16 cellular contexts compared by ENCODE assay signal in genomic region chr4:128840711-128841318, GRCh38. TPM values are rescaled to one million over a fixed set of nuclear protein-coding genes. Genes with fewer than 3 reads are reported as not detected.
A peak's percentile ranks its signal among the peaks of the same experiment; 100 is the strongest.
DNase-seq lines count a peak whose midpoint lies in the region; ATAC-seq, FAIRE-seq and TF ChIP-seq lines count a peak whose summit lies in the region.
"Had no signal": no experiment of that assay in that cellular context is flagged by ENCODE, and none has a peak within 500 bp of the region (broad histone marks: within the 10 kb centered on the region; RNA-seq: fewer than 3 reads in every experiment).

No MANE protein-coding gene starts in this region.

- no peak overlapping the region for H3K9ac ChIP-seq in BLaER1 treated with 17β-estradiol and CSF1 and Interleukin-3, amounts not matched to agents 10 nM and 100 nM
- H3K9ac ChIP-seq in kidney (ENCODE audit: low read length in 2 of 2), result no peak overlapping the region

- H4K20me1 ChIP-seq in BLaER1 treated with 17β-estradiol and CSF1 and Interleukin-3, amounts not matched to agents 10 nM and 100 nM, result peaks cover 0 to 70% (median 7%) of the 10 kb centered on the region in 11 experiments; a peak in 10 of 22 replicates

- peaks cover 74% of the 10 kb centered on the region for H3K36me3 Mint-ChIP-seq in CD8-positive, alpha-beta T cell
- peaks cover 54% of the 10 kb centered on the region for H3K36me3 Mint-ChIP-seq in activated T-helper 2 cell treated with anti-CD3 and anti-CD28 coated beads, Interferon-gamma antibody, Interleukin-2, Interleukin-4, amounts not matched to agents 10 μg/mL and 5 μg/mL and 100 μg/mL, durations not matched to agents 14 hours and 24 hours and 36 hours (ENCODE audit: low read depth)
- H3K36me3 Mint-ChIP-seq in naive thymus-derived CD8-positive, alpha-beta T cell, result peaks cover 4 to 64% (median 5%) of the 10 kb centered on the region in 3 donors

- peaks cover 35 to 100% (median 79%) of the 10 kb centered on the region in 11 experiments for H3K36me3 ChIP-seq in BLaER1 treated with 17β-estradiol and CSF1 and Interleukin-3, amounts not matched to agents 10 nM and 100 nM
- peaks cover 8% of the 10 kb centered on the region for H3K36me3 ChIP-seq in CD8-positive, alpha-beta T cell (ENCODE audit: insufficient read depth, low read length)
- peaks cover 16 to 18% of the 10 kb centered on the region in 2 donors for H3K36me3 ChIP-seq in kidney (ENCODE audit: control insufficient read depth in 1 of 2, insufficient read depth in 2 of 2, low read length in 2 of 2)

- no peaks in the 10 kb centered on the region for H3K9me3 ChIP-seq in BLaER1 treated with 17β-estradiol and CSF1 and Interleukin-3, amounts not matched to agents 10 nM and 100 nM (replicated peaks in 1 of 11)
- no peaks in the 10 kb centered on the region for H3K9me3 ChIP-seq in CD8-positive, alpha-beta T cell (ENCODE audit: low read length)
- H3K9me3 ChIP-seq in kidney (ENCODE audit: control insufficient read depth in 1 of 2, low read length in 2 of 2), result no peaks in the 10 kb centered on the region

- H3K4me3 Mint-ChIP-seq in CD8-positive, alpha-beta T cell, result no peak overlapping the region
- no peak overlapping the region for H3K4me3 Mint-ChIP-seq in activated T-helper 2 cell treated with anti-CD3 and anti-CD28 coated beads, Interferon-gamma antibody, Interleukin-2, Interleukin-4, amounts not matched to agents 10 μg/mL and 5 μg/mL and 100 μg/mL, durations not matched to agents 14 hours and 24 hours and 36 hours (ENCODE audit: low read depth)
- peak overlapping the region in 2 of 10 donors; percentile 6 to 28 for H3K4me3 Mint-ChIP-seq in naive thymus-derived CD8-positive, alpha-beta T cell

- no peaks in the 10 kb centered on the region for H3K27me3 ChIP-seq in BLaER1 treated with 17β-estradiol and CSF1 and Interleukin-3, amounts not matched to agents 10 nM and 100 nM
- no peaks in the 10 kb centered on the region for H3K27me3 ChIP-seq in CD8-positive, alpha-beta T cell (ENCODE audit: insufficient read depth, low read length)

- H3K9me3 Mint-ChIP-seq in CD8-positive, alpha-beta T cell, result no peaks in the 10 kb centered on the region
- no peaks in the 10 kb centered on the region for H3K9me3 Mint-ChIP-seq in activated T-helper 2 cell treated with anti-CD3 and anti-CD28 coated beads, Interferon-gamma antibody, Interleukin-2, Interleukin-4, amounts not matched to agents 10 μg/mL and 5 μg/mL and 100 μg/mL, durations not matched to agents 14 hours and 24 hours and 36 hours
- no peaks in the 10 kb centered on the region for H3K9me3 Mint-ChIP-seq in naive thymus-derived CD8-positive, alpha-beta T cell

- peaks cover 63% of the 10 kb centered on the region for H3K4me1 Mint-ChIP-seq in CD8-positive, alpha-beta T cell (ENCODE audit: low read depth)
- H3K4me1 Mint-ChIP-seq in activated T-helper 2 cell treated with anti-CD3 and anti-CD28 coated beads, Interferon-gamma antibody, Interleukin-2, Interleukin-4, amounts not matched to agents 10 μg/mL and 5 μg/mL and 100 μg/mL, durations not matched to agents 14 hours and 24 hours and 36 hours (ENCODE audit: low read depth), result peaks cover 28% of the 10 kb centered on the region
- H3K4me1 Mint-ChIP-seq in naive thymus-derived CD8-positive, alpha-beta T cell, result peaks cover 39 to 76% (median 59%) of the 10 kb centered on the region in 4 donors

- no peaks in the 10 kb centered on the region for H3K27me3 Mint-ChIP-seq in CD8-positive, alpha-beta T cell (ENCODE audit: low read depth)
- no peaks in the 10 kb centered on the region for H3K27me3 Mint-ChIP-seq in activated T-helper 2 cell treated with anti-CD3 and anti-CD28 coated beads, Interferon-gamma antibody, Interleukin-2, Interleukin-4, amounts not matched to agents 10 μg/mL and 5 μg/mL and 100 μg/mL, durations not matched to agents 14 hours and 24 hours and 36 hours (ENCODE audit: low read depth)
- no peaks in the 10 kb centered on the region for H3K27me3 Mint-ChIP-seq in naive thymus-derived CD8-positive, alpha-beta T cell

- CTCF ChIA-PET in CD8-positive, alpha-beta T cell (lab: Charles Lee), result interaction anchor here (1.0 kb wide), 1 partner anchor 9 kb away, joined by 3 read pairs; no protein-coding TSS in a partner anchor

- H3K4me1 ChIP-seq in BLaER1 treated with 17β-estradiol and CSF1 and Interleukin-3, amounts not matched to agents 10 nM and 100 nM, result peaks cover 0 to 24% (median 15%) of the 10 kb centered on the region in 10 experiments; a peak in 17 of 20 replicates
- peaks cover 11% of the 10 kb centered on the region for H3K4me1 ChIP-seq in CD8-positive, alpha-beta T cell (ENCODE audit: insufficient read depth, low read length)
- H3K4me1 ChIP-seq in kidney (ENCODE audit: control insufficient read depth in 1 of 2, insufficient read depth in 1 of 2, low read depth in 1 of 2, low read length in 2 of 2), result peaks cover 19 to 22% of the 10 kb centered on the region in 2 donors

- POLR2A ChIA-PET in CD8-positive, alpha-beta T cell (lab: Charles Lee), result no interaction called here
- POLR2A ChIA-PET in naive thymus-derived CD8-positive, alpha-beta T cell (lab: Charles Lee), result no interaction called here

- H3K27ac ChIP-seq in BLaER1 treated with 17β-estradiol and CSF1 and Interleukin-3, amounts not matched to agents 10 nM and 100 nM, result peak overlapping the region in 2 of 11 experiments; percentile 14 to 27; a peak in 2 of 22 replicates
- H3K27ac ChIP-seq in CD8-positive, alpha-beta T cell (ENCODE audit: low read depth, low read length), result no peak overlapping the region
- no peak overlapping the region for H3K27ac ChIP-seq in kidney (ENCODE audit: low read depth in 2 of 2, low read length in 2 of 2)
- H3K27ac ChIP-seq: epithelial cell of prostate, RWPE1 had no signal

- H3K4me2 ChIP-seq in BLaER1 treated with 17β-estradiol and CSF1 and Interleukin-3, amounts not matched to agents 10 nM and 100 nM, result peak overlapping the region in 8 of 11 experiments; percentile 16 to 51 (median 28); a peak in 13 of 22 replicates

- no peak for TF ChIP-seq CTCF in CD8-positive, alpha-beta T cell (IDR thresholded peaks at IDR 0.05)
- TF ChIP-seq CTCF in kidney (IDR thresholded peaks at IDR 0.05; ENCODE audit: borderline replicate concordance, extremely low read depth, insufficient read depth), result no peak

- no peak for FAIRE-seq in kidney (lab: Jason Lieb, UNC)
- FAIRE-seq: urothelium cell line had no signal

- H3K27ac Mint-ChIP-seq in CD8-positive, alpha-beta T cell, result peak overlapping the region; percentile 81
- peak overlapping the region; percentile 65 for H3K27ac Mint-ChIP-seq in activated T-helper 2 cell treated with anti-CD3 and anti-CD28 coated beads, Interferon-gamma antibody, Interleukin-2, Interleukin-4, amounts not matched to agents 10 μg/mL and 5 μg/mL and 100 μg/mL, durations not matched to agents 14 hours and 24 hours and 36 hours
- H3K27ac Mint-ChIP-seq in naive thymus-derived CD8-positive, alpha-beta T cell, result peak overlapping the region; percentile 38 to 90 (median 72)

- intact Hi-C loops in CD8-positive, alpha-beta T cell (cut with DNase I, micrococcal nuclease), result no loop called here
- intact Hi-C loops in activated T-helper 2 cell treated with anti-CD3 and anti-CD28 coated beads, Interferon-gamma antibody, Interleukin-2, Interleukin-4, amounts not matched to agents 10 μg/mL and 5 μg/mL and 100 μg/mL, durations not matched to agents 14 hours and 24 hours and 36 hours (cut with micrococcal nuclease), result loop anchor here (2.0 kb wide), 1 partner anchor 22 kb away; no protein-coding TSS in a partner anchor
- intact Hi-C loops in kidney (cut with DNase I), result no loop called here

- ATAC-seq in CD8-positive, alpha-beta T cell, result no peak
- ATAC-seq in naive thymus-derived CD8-positive, alpha-beta T cell, result peak; percentile 32 to 39
- no peak for ATAC-seq in GM19455 (IDR thresholded peaks at IDR 0.05; ENCODE audit: unreplicated experiment)

- DNase-seq in CD8-positive, alpha-beta T cell, result no peak
- DNase-seq in activated T-helper 2 cell treated with anti-CD3 and anti-CD28 coated beads, Interferon-gamma antibody, Interleukin-2, Interleukin-4, amounts not matched to agents 10 μg/mL and 5 μg/mL and 100 μg/mL, durations not matched to agents 14 hours and 24 hours and 36 hours (ENCODE audit: low spot score), result no peak
- DNase-seq in naive thymus-derived CD8-positive, alpha-beta T cell, result no peak
- DNase-seq in Kasumi-1 (lab: John Stamatoyannopoulos, UW) (no peak), kidney (no peak)
- DNase-seq: activated CD4-positive, alpha-beta T cell treated with anti-CD3 and anti-CD28 coated beads, Interleukin-2, amount 50 U/mL, for 48 hours; HCEC 1CT; mesenchymal stem cell; MV-4-11; NCI-H2029 treated with DMSO at 0.1 percent for 48 hours; stimulated activated CD4-positive, alpha-beta T cell treated with anti-CD3 and anti-CD28 coated beads, Interleukin-4, amount 100 ng/mL, for 4 hours had no signal

- H3K4me3 ChIP-seq in BLaER1 treated with 17β-estradiol and CSF1 and Interleukin-3, amounts not matched to agents 10 nM and 100 nM, result no peak overlapping the region
- H3K4me3 ChIP-seq in CD8-positive, alpha-beta T cell (ENCODE audit: low read depth, low read length), result no peak overlapping the region
- no peak overlapping the region for H3K4me3 ChIP-seq in kidney (ENCODE audit: low read length in 2 of 2)

RNA-seq across cellular contexts. Expression of gene JADE1, which starts 31.3 kb away (rescaled TPM):
- total RNA-seq in CD8-positive, alpha-beta T cell, result 10 to 100 TPM; 77.5 to 82.2 TPM
- total RNA-seq in activated T-helper 2 cell treated with anti-CD3 and anti-CD28 coated beads, Interferon-gamma antibody, Interleukin-2, Interleukin-4, amounts not matched to agents 10 μg/mL and 5 μg/mL and 100 μg/mL, durations not matched to agents 14 hours and 24 hours and 36 hours, result 33.6 and 37.8 TPM in 2 replicates
- total RNA-seq in naive thymus-derived CD8-positive, alpha-beta T cell, result 10 to 100 TPM; 61.2 to 65.7 TPM
- 10 to 100 TPM; 45.8 to 52.8 (median 47.8) TPM for polyA plus RNA-seq in naive thymus-derived CD8-positive, alpha-beta T cell
- 119 TPM for total RNA-seq in kidney
- 23.0 TPM for polyA plus RNA-seq in kidney (ENCODE audit: insufficient read depth, low read depth, low replicate concordance)

Comparison
In these comparisons a context has a peak if more than half of its experiments do, and no peak if none do; other contexts are left out.
1. ATAC-seq: peak in naive thymus-derived CD8-positive, alpha-beta T cell (2 of 2); none in CD8-positive, alpha-beta T cell (single experiment) and GM19455 (single experiment).
2. Peak in every context shown above with its lines, with median percentiles within 50 percentile points of each other: H3K27ac Mint-ChIP-seq.